In genomic region chr17:71866095-71866494, GRCh38 we compare ENCODE assay signal across 24 cellular contexts.
DNase-seq lines count a peak whose midpoint lies in the region; ATAC-seq and TF ChIP-seq lines count a peak whose summit lies in the region.
"Had no signal": no experiment of that assay in that cellular context is flagged by ENCODE, and none has a peak within 500 bp of the region (broad histone marks: within the 10 kb centered on the region; RNA-seq: fewer than 3 reads in every experiment).

No MANE protein-coding gene starts in this region.

- H3K9me3 ChIP-seq in MM.1S (replicated peaks; ENCODE audit: insufficient read depth, low read length) (no peaks in the 10 kb centered on the region), transverse colon (no peaks in the 10 kb centered on the region)

- DNase-seq in GM23338 (ENCODE audit: low spot score) (no peak), MM.1S (peak; percentile 33), NCI-H2107 treated with DMSO at 0.1 percent for 48 hours (lab: John Stamatoyannopoulos, UW; ENCODE audit: unreplicated experiment) (peak; percentile 96), transverse colon (peak; percentile 9), midbrain (lab: John Stamatoyannopoulos, UW) (no peak), AG20443 (ENCODE audit: low spot score) (no peak), A172 (ENCODE audit: low spot score) (no peak)
- DNase-seq: Calu3; CD8-positive, alpha-beta memory T cell; DMS153; DND-41; H9; HFFc6; KBM-7; NCI-H1105 treated with DMSO at 0.1 percent for 48 hours; NCI-H1694 treated with DMSO at 0.1 percent for 48 hours; NCI-H2081; NCI-H226; NCI-H510A; NCI-H69; SIG-M5 had no signal

- H3K4me3 Mint-ChIP-seq in GM23338, result no peak overlapping the region
- H3K4me3 Mint-ChIP-seq: B cell; CD8-positive, alpha-beta memory T cell; H9; HFFc6 had no signal

- no peaks in the 10 kb centered on the region for H3K36me3 Mint-ChIP-seq in GM23338 (ENCODE audit: low read depth)
- H3K36me3 Mint-ChIP-seq: CD8-positive, alpha-beta memory T cell had no signal

- H3K27me3 ChIP-seq in GM23338 (ENCODE audit: insufficient read depth), result no peaks in the 10 kb centered on the region
- H3K27me3 ChIP-seq in MM.1S (replicated peaks; ENCODE audit: insufficient read depth, low read length), result no peaks in the 10 kb centered on the region
- no peaks in the 10 kb centered on the region for H3K27me3 ChIP-seq in transverse colon

- H3K27ac Mint-ChIP-seq in GM23338, result no peak overlapping the region
- H3K27ac Mint-ChIP-seq: B cell, H9, HFFc6 had no signal

- in situ Hi-C loops in transverse colon (cut with MboI; ENCODE audit: low pct_ligation_motif_present in 1 of 4, low pct_unique_long_range_greater_than_20kb in 1 of 4, low sequenced_read_pairs in 3 of 4), result no loop called here

- H3K4me2 ChIP-seq in GM23338 (no peak overlapping the region), MM.1S (ENCODE audit: low read depth, low read length) (peak overlapping the region; percentile 40; the same call in 1 of the 2 replicates)

- no peak for TF ChIP-seq POLR2A in transverse colon (IDR thresholded peaks at IDR 0.05)

- H3K27ac ChIP-seq in GM23338 (ENCODE audit: low read depth), result no peak overlapping the region
- peak overlapping the region; percentile 8; the same call in 1 of the 2 replicates for H3K27ac ChIP-seq in MM.1S (ENCODE audit: low read length)
- H3K27ac ChIP-seq in transverse colon, result no peak overlapping the region
- H3K27ac ChIP-seq: C4-2B, SK-N-MC had no signal

- H3K4me1 ChIP-seq in GM23338 (ENCODE audit: insufficient read depth), result no peaks in the 10 kb centered on the region
- 0 out of 2 replicates have a peak, but pooled peaks cover 3% of the 10 kb centered on the region for H3K4me1 ChIP-seq in MM.1S (ENCODE audit: low read length)
- peaks cover 0 to 13% (median 1%) of the 10 kb centered on the region in 4 donors for H3K4me1 ChIP-seq in transverse colon

- no peak overlapping the region for H3K9ac ChIP-seq in MM.1S (ENCODE audit: low read length)

- no peaks in the 10 kb centered on the region; the same call in 2 of the 3 replicates for H3K4me1 Mint-ChIP-seq in GM23338
- H3K4me1 Mint-ChIP-seq: B cell; CD8-positive, alpha-beta memory T cell; H9 had no signal

- 0 out of 2 replicates have a peak overlapping the region, but pooled peaks have one; percentile 7 for H2AFZ ChIP-seq in GM23338
- peak overlapping the region; percentile 26 for H2AFZ ChIP-seq in MM.1S (ENCODE audit: low read length)

- H3K4me3 ChIP-seq in GM23338, result no peak overlapping the region
- no peak overlapping the region for H3K4me3 ChIP-seq in MM.1S (ENCODE audit: low read length)
- no peak overlapping the region for H3K4me3 ChIP-seq in transverse colon
- H3K4me3 ChIP-seq: SK-N-MC had no signal

- ATAC-seq in GM23338, result no peak

- H4K20me1 ChIP-seq in GM23338 (replicated peaks; ENCODE audit: insufficient read depth), result no peaks in the 10 kb centered on the region
- H4K20me1 ChIP-seq in MM.1S (ENCODE audit: insufficient read depth, low read length), result no peaks in the 10 kb centered on the region

- H3K9me3 Mint-ChIP-seq in GM23338, result no peaks in the 10 kb centered on the region
- H3K9me3 Mint-ChIP-seq: H9, HFFc6 had no signal

- TF ChIP-seq EP300 in transverse colon (IDR thresholded peaks at IDR 0.05; ENCODE audit: low read depth), result no peak

- peaks cover 3% of the 10 kb centered on the region for H3K27me3 Mint-ChIP-seq in GM23338 (ENCODE audit: insufficient read depth, low read depth, poor library complexity)
- H3K27me3 Mint-ChIP-seq: B cell had no signal

- WGBS in transverse colon (ENCODE audit: low coverage in 1 of 2), 2 donors, result 81 to 100% methylated on average over 2 to 7 of the region's 7 CpGs

- H3K79me2 ChIP-seq in GM23338 (replicated peaks; ENCODE audit: insufficient read depth) (no peaks in the 10 kb centered on the region), MM.1S (ENCODE audit: low read length) (no peaks in the 10 kb centered on the region)

- intact Hi-C loops in transverse colon (cut with DNase I; ENCODE audit: low total_unique reads), result no loop called here

- no peaks in the 10 kb centered on the region for H3K36me3 ChIP-seq in GM23338 (ENCODE audit: insufficient read depth)
- H3K36me3 ChIP-seq in MM.1S (replicated peaks; ENCODE audit: insufficient read depth, low read length), result no peaks in the 10 kb centered on the region
- H3K36me3 ChIP-seq in transverse colon, result no peaks in the 10 kb centered on the region

- H3K9me2 ChIP-seq in GM23338 (ENCODE audit: insufficient read depth) (no peaks in the 10 kb centered on the region), MM.1S (replicated peaks; ENCODE audit: insufficient read depth, low read length) (no peaks in the 10 kb centered on the region)

- TF ChIP-seq CTCF in GM23338 (conservative IDR thresholded peaks at IDR 0.05; ENCODE audit: low read depth in 2 of 2) (no peak), MM.1S (IDR thresholded peaks at IDR 0.05; ENCODE audit: low read length) (no peak), transverse colon (IDR thresholded peaks at IDR 0.05) (no peak)

- H3F3A ChIP-seq in GM23338 (replicated peaks; ENCODE audit: low read depth) (no peaks in the 10 kb centered on the region), MM.1S (ENCODE audit: insufficient read depth, low read length) (no peaks in the 10 kb centered on the region)

TF ChIP-seq in GM23338, 12 proteins besides CTCF, POLR2A, EP300 and RAD21 (continues in another document):
- TF ChIP-seq POLR2AphosphoS5 (IDR thresholded peaks at IDR 0.05; ENCODE audit: low read depth) (no peak), ZNF331 (CRISPR knock-in tag; IDR thresholded peaks at IDR 0.05; ENCODE audit: low read depth) (no peak), CREB1 (CRISPR knock-in tag; IDR thresholded peaks at IDR 0.05; ENCODE audit: low read depth) (no peak)
- TF ChIP-seq, protein P1, sequence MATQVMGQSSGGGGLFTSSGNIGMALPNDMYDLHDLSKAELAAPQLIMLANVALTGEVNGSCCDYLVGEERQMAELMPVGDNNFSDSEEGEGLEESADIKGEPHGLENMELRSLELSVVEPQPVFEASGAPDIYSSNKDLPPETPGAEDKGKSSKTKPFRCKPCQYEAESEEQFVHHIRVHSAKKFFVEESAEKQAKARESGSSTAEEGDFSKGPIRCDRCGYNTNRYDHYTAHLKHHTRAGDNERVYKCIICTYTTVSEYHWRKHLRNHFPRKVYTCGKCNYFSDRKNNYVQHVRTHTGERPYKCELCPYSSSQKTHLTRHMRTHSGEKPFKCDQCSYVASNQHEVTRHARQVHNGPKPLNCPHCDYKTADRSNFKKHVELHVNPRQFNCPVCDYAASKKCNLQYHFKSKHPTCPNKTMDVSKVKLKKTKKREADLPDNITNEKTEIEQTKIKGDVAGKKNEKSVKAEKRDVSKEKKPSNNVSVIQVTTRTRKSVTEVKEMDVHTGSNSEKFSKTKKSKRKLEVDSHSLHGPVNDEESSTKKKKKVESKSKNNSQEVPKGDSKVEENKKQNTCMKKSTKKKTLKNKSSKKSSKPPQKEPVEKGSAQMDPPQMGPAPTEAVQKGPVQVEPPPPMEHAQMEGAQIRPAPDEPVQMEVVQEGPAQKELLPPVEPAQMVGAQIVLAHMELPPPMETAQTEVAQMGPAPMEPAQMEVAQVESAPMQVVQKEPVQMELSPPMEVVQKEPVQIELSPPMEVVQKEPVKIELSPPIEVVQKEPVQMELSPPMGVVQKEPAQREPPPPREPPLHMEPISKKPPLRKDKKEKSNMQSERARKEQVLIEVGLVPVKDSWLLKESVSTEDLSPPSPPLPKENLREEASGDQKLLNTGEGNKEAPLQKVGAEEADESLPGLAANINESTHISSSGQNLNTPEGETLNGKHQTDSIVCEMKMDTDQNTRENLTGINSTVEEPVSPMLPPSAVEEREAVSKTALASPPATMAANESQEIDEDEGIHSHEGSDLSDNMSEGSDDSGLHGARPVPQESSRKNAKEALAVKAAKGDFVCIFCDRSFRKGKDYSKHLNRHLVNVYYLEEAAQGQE (IDR thresholded peaks at IDR 0.05; ENCODE audit: unreplicated experiment), result no peak

Comparison
In these comparisons a context has a peak if more than half of its experiments do, and no peak if none do; other contexts are left out.
1. DNase-seq: peak in MM.1S (single experiment), NCI-H2107 treated with DMSO at 0.1 percent for 48 hours (single experiment) and transverse colon (single experiment); none in GM23338 (single experiment), midbrain (single experiment), AG20443 (single experiment) and A172 (single experiment).